ENCODE assay signal across 9 cellular contexts in genomic region chr1:16676661-16677523, GRCh38. TPM values are rescaled to one million over a fixed set of nuclear protein-coding genes. Genes with fewer than 3 reads are reported as not detected.
DNase-seq lines count a peak whose midpoint lies in the region; ATAC-seq and TF ChIP-seq lines count a peak whose summit lies in the region.
"Not testable (repeated sequence)": the region's sequence is repeated elsewhere in the genome, so short reads cannot be mapped to it uniquely, and the experiment has no call there.
"Had no signal": no experiment of that assay in that cellular context is flagged by ENCODE, and none has a peak within 500 bp of the region (broad histone marks: within the 10 kb centered on the region; RNA-seq: fewer than 3 reads in every experiment).

No MANE protein-coding gene starts in this region.

- not testable (repeated sequence) for TF ChIP-seq POLR2A in HCT116 (IDR thresholded peaks at IDR 0.05; ENCODE audit: borderline replicate concordance, extremely low read depth, insufficient read depth, insufficient read length)

- H3K4me3 ChIP-seq in GM06990 (replicated peaks; ENCODE audit: low read depth, low read length); HCT116 (replicated peaks in 1 of 2; ENCODE audit: low read depth in 1 of 2, low read length in 2 of 2); endodermal cell (ENCODE audit: low read length): not testable (repeated sequence)

- peak overlapping the region; percentile 95 for H3K27ac Mint-ChIP-seq in activated T-cell treated with anti-CD3 and anti-CD28 coated beads, Interleukin-2, amount 50 U/mL, for 72 hours
- H3K27ac Mint-ChIP-seq in endodermal cell, result not testable (repeated sequence)
- peak overlapping the region; percentile 57 to 62 for H3K27ac Mint-ChIP-seq in natural killer cell

- H3K9ac ChIP-seq in HCT116 (ENCODE audit: low read length); endodermal cell (ENCODE audit: extremely low read depth, low read length, poor library complexity, severe bottlenecking): not testable (repeated sequence)

- not testable (repeated sequence) for H3K36me3 ChIP-seq in GM06990 (ENCODE audit: control insufficient read depth, insufficient read depth, low read length); HCT116 (ENCODE audit: control insufficient read depth in 1 of 2, insufficient read depth in 2 of 2, low read length in 2 of 2); endodermal cell (ENCODE audit: control insufficient read depth, insufficient read depth, low read length)

- not testable (repeated sequence) for H4K20me1 ChIP-seq in HCT116 (ENCODE audit: insufficient read depth)

- H3K4me2 ChIP-seq in HCT116 (ENCODE audit: low read length), result peak overlapping the region; percentile 38; the same call in 1 of the 2 replicates

- H3K9me3 Mint-ChIP-seq in activated T-cell treated with anti-CD3 and anti-CD28 coated beads, Interleukin-2, amount 50 U/mL, for 72 hours; endodermal cell; natural killer cell: not testable (repeated sequence)

- TF ChIP-seq RAD21 in HCT116 (IDR thresholded peaks at IDR 0.05; ENCODE audit: low read depth), result peak; percentile 33; the same call in 1 of the 2 replicates

- TF ChIP-seq CTCF in GM06990 (IDR thresholded peaks at IDR 0.05; ENCODE audit: insufficient read depth, low read length, poor library complexity, severe bottlenecking); natural killer cell (IDR thresholded peaks at IDR 0.05): not testable (repeated sequence)
- TF ChIP-seq CTCF in HCT116 (IDR thresholded peaks at IDR 0.05 in 2 of 3, conservative IDR thresholded peaks at IDR 0.05 in 1 of 3; ENCODE audit: borderline replicate concordance in 1 of 3, insufficient read depth in 1 of 3, low read depth in 2 of 3, low read length in 2 of 3) (peak in 1 of 3 experiments; percentile 25; a peak in 1 of 6 replicates), endodermal cell (conservative IDR thresholded peaks at IDR 0.05) (peak; percentile 33)

- H3K27ac ChIP-seq in HCT116 (ENCODE audit: low read depth, low read length); endodermal cell (ENCODE audit: low read depth, low read length): not testable (repeated sequence)

- H3K27me3 Mint-ChIP-seq in activated T-cell treated with anti-CD3 and anti-CD28 coated beads, Interleukin-2, amount 50 U/mL, for 72 hours (ENCODE audit: low read depth), result peaks cover 31% of the 10 kb centered on the region
- not testable (repeated sequence) for H3K27me3 Mint-ChIP-seq in endodermal cell (ENCODE audit: insufficient read depth)
- H3K27me3 Mint-ChIP-seq in natural killer cell (ENCODE audit: low read depth in 2 of 2), result peaks cover 14 to 25% of the 10 kb centered on the region in 2 donors

- RAD21 ChIA-PET in HCT116 (lab: Charles Lee; ENCODE audit: low non-redundant PET in 1 of 2, low total read pairs in 2 of 2, uncharacterized antibody in 2 of 2, unreplicated experiment in 2 of 2), result not testable (repeated sequence)

- H3K4me1 ChIP-seq in HCT116 (ENCODE audit: control insufficient read depth in 1 of 2, insufficient read depth in 2 of 2, low read length in 2 of 2), result peaks cover 10 to 18% of the 10 kb centered on the region in 2 experiments
- H3K4me1 ChIP-seq in endodermal cell (ENCODE audit: control insufficient read depth, insufficient read depth, low read length), result not testable (repeated sequence)

- H3K36me3 Mint-ChIP-seq in activated T-cell treated with anti-CD3 and anti-CD28 coated beads, Interleukin-2, amount 50 U/mL, for 72 hours (ENCODE audit: insufficient read depth in 2 of 2); endodermal cell (ENCODE audit: low read depth); natural killer cell: not testable (repeated sequence)

- H3K27me3 ChIP-seq in GM06990 (replicated peaks; ENCODE audit: control insufficient read depth, insufficient read depth, low read length); HCT116 (ENCODE audit: insufficient read depth, low read length); endodermal cell (ENCODE audit: control insufficient read depth, insufficient read depth, low read length, poor library complexity, severe bottlenecking): not testable (repeated sequence)

- not testable (repeated sequence) for H3K9me2 ChIP-seq in HCT116 (ENCODE audit: insufficient read depth)

- DNase-seq in GM06990 (ENCODE audit: extremely low read depth, insufficient read length) (peak; percentile 31), NAMALWA (ENCODE audit: low spot score) (peak; percentile 37), SW480 (ENCODE audit: low spot score) (peak; percentile 53), endodermal cell (peak; percentile 72)
- not testable (repeated sequence) for DNase-seq in HCT116 (ENCODE audit: low read depth, low spot score); natural killer cell
- peak; percentile 45 to 50 for DNase-seq in activated T-cell treated with anti-CD3 and anti-CD28 coated beads, Interleukin-2, amount 50 U/mL, for 72 hours

- intact Hi-C loops in HCT116 (cut with micrococcal nuclease); natural killer cell (cut with micrococcal nuclease): not testable (repeated sequence)

- peaks cover 23% of the 10 kb centered on the region for H3K4me1 Mint-ChIP-seq in activated T-cell treated with anti-CD3 and anti-CD28 coated beads, Interleukin-2, amount 50 U/mL, for 72 hours (ENCODE audit: low read depth)
- H3K4me1 Mint-ChIP-seq in endodermal cell, result not testable (repeated sequence)
- peaks cover 18 to 23% of the 10 kb centered on the region in 2 donors for H3K4me1 Mint-ChIP-seq in natural killer cell

- H3K4me3 Mint-ChIP-seq in activated T-cell treated with anti-CD3 and anti-CD28 coated beads, Interleukin-2, amount 50 U/mL, for 72 hours, result peak overlapping the region; percentile 33 to 72
- not testable (repeated sequence) for H3K4me3 Mint-ChIP-seq in endodermal cell
- peak overlapping the region; percentile 62 for H3K4me3 Mint-ChIP-seq in natural killer cell

- 73 to 75% methylated on average over 12 to 22 of the region's 22 CpGs for WGBS in endodermal cell (ENCODE audit: insufficient coverage in 1 of 2, insufficient read length in 1 of 2), 2 experiments

- not testable (repeated sequence) for H3K79me2 ChIP-seq in HCT116 (ENCODE audit: insufficient read depth, low read length)

- BruUV-seq in HCT116 (replicated peaks; lab: Mats Ljungman, UMichigan), result not testable (repeated sequence)

- ATAC-seq in HCT116 (peak; percentile 19; the same call in 1 of the 2 replicates), natural killer cell (peak in 2 of 3 donors; percentile 39 to 76)
- peak; percentile 52 to 60 for ATAC-seq in activated T-cell treated with anti-CD3 and anti-CD28 coated beads, Interleukin-2, amount 50 U/mL, for 72 hours (replicated peaks in 1 of 2)

- H3K9me3 ChIP-seq in HCT116 (ENCODE audit: control insufficient read depth in 1 of 2, insufficient read depth in 1 of 2, low read depth in 1 of 2, low read length in 2 of 2); endodermal cell (ENCODE audit: control insufficient read depth, low read length): not testable (repeated sequence)

- CTCF ChIA-PET in HCT116 (lab: Charles Lee), result not testable (repeated sequence)

- H2AFZ ChIP-seq in HCT116 (ENCODE audit: low read depth, low read length, poor library complexity, severe bottlenecking), result peak overlapping the region; percentile 48

- POLR2A ChIA-PET in HCT116 (lab: Charles Lee), result not testable (repeated sequence)

RNA-seq across cellular contexts. Expression of gene RNU1-3, which starts 10.1 kb away (rescaled TPM):
- total RNA-seq in HCT116 (2021; ENCODE audit: unreplicated experiment) (1,685 TPM), endodermal cell (1,000 to 10,000 TPM; 2,483 to 3,611 TPM), natural killer cell (1,000 to 10,000 TPM; 2,937 to 3,261 (median 3,038) TPM)
- 8.8 and 29.6 TPM in 2 replicates for polyA plus RNA-seq in HCT116 (2012)
- 1,000 to 10,000 TPM; 1,100 to 1,278 TPM for total RNA-seq in activated T-cell treated with anti-CD3 and anti-CD28 coated beads, Interleukin-2, amount 50 U/mL, for 72 hours
- 11,872 TPM for polyA plus RNA-seq in endodermal cell (2013, experiment 1 of 2)
- 14,577 TPM for polyA plus RNA-seq in endodermal cell (2013, experiment 2 of 2)
- total RNA-seq: M059J had no signal
- polyA plus RNA-seq: aorta had no signal
